1 cellular context compared by ENCODE assay signal in genomic region chr12:124742702-124743101, GRCh38.
TF ChIP-seq lines count a peak whose summit lies in the region.

No MANE protein-coding gene starts in this region.

TF ChIP-seq in SK-N-SH, 30 proteins besides CTCF, POLR2A, EP300 and RAD21 (continued from another document):
- TF ChIP-seq REST (IDR thresholded peaks at IDR 0.05; ENCODE audit: low read depth, low read length) (no peak), NRF1 (IDR thresholded peaks at IDR 0.05; ENCODE audit: low read depth, low read length) (no peak)
TF ChIP-seq in SK-N-SH: peak in this region for 0.
